ENCODE assay signal across 8 cellular contexts in the genomic region with DNA sequence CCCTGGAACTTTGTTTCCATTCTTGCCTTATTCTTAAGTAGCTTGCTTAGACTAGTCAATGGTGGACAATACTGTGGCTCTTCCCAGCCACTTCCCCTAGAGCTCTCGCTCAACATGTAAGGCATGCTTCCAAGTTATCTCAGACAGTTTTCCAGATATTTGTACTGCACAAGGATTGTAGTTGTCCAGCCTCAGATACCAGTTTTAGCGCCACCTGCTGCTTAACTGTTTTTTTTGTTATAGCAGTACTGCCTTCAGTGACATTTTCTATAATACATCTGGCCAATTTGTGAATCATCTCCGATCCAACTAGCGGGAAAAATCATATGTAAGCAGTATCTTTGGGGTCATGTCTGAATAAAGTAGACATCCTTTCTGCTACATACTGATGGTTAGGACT.
DNase-seq lines count a peak whose midpoint lies in the region; ATAC-seq, FAIRE-seq and TF ChIP-seq lines count a peak whose summit lies in the region.

No MANE protein-coding gene starts in this region.

- TF ChIP-seq POLR2A in endothelial cell of umbilical vein (IDR thresholded peaks at IDR 0.05; ENCODE audit: low read depth, low read length), result no peak

- H3K9ac ChIP-seq in endothelial cell of umbilical vein (replicated peaks; ENCODE audit: extremely low read depth, insufficient read depth, low read length), result no peak overlapping the region

- H3K27ac ChIP-seq in endothelial cell of umbilical vein (ENCODE audit: insufficient read depth, low read depth, low read length) (no peak overlapping the region), pancreas (no peak overlapping the region)

- H3K36me3 ChIP-seq in endothelial cell of umbilical vein (ENCODE audit: control insufficient read depth in 2 of 2, extremely low read depth in 1 of 2, insufficient read depth in 2 of 2, low read length in 2 of 2) (no peaks in the 10 kb centered on the region), pancreas (no peaks in the 10 kb centered on the region)

- H3K4me3 ChIP-seq in endothelial cell of umbilical vein (replicated peaks in 1 of 3; ENCODE audit: insufficient read depth in 1 of 3, low read depth in 1 of 3, low read length in 3 of 3), result no peak overlapping the region
- H3K4me3 ChIP-seq in pancreas, result no peak overlapping the region

- no peaks in the 10 kb centered on the region for H3K4me1 ChIP-seq in endothelial cell of umbilical vein (ENCODE audit: control insufficient read depth, extremely low read depth, insufficient read depth, low read length)
- no peaks in the 10 kb centered on the region for H3K4me1 ChIP-seq in pancreas

- FAIRE-seq in endothelial cell of umbilical vein (lab: Jason Lieb, UNC), result peak; percentile 85
- FAIRE-seq in pancreas (lab: Jason Lieb, UNC), result no peak

- peak; percentile 7 for DNase-seq in Ammon's horn (ENCODE audit: low spot score)
- peak; percentile 59 for DNase-seq in NCI-H1694 (lab: John Stamatoyannopoulos, UW)
- DNase-seq in endothelial cell of umbilical vein (ENCODE audit: low read depth, low spot score), result peak; percentile 67
- DNase-seq in pancreas, result peak in 3 of 6 donors; percentile 10 to 26 (median 26)
- no peak for DNase-seq in central memory CD4-positive, alpha-beta T cell

- no peak overlapping the region for H3K4me2 ChIP-seq in endothelial cell of umbilical vein (ENCODE audit: insufficient read depth, low read length)

- intact Hi-C loops in endothelial cell of umbilical vein (cut with micrococcal nuclease), result loop anchor here (1.0 to 10.0 kb wide), 6 partner anchors 94 to 736 kb away; a partner anchor contains a TSS
- intact Hi-C loops in pancreas (cut with DNase I), result no loop called here

- H4K20me1 ChIP-seq in endothelial cell of umbilical vein (replicated peaks; ENCODE audit: control insufficient read depth, extremely low read depth, insufficient read depth, low read length), result no peaks in the 10 kb centered on the region

- no peaks in the 10 kb centered on the region for H3K27me3 ChIP-seq in endothelial cell of umbilical vein (ENCODE audit: control insufficient read depth in 2 of 2, insufficient read depth in 2 of 2, low read length in 2 of 2)
- no peaks in the 10 kb centered on the region for H3K27me3 ChIP-seq in pancreas

- dilution Hi-C loops in endothelial cell of umbilical vein (cut with MboI; ENCODE audit: extremely low pct_ligation_motif_present, low sequenced_read_pairs), result no loop called here

- H2AFZ ChIP-seq in endothelial cell of umbilical vein (ENCODE audit: low read depth, low read length), result peak overlapping the region; percentile 59

- POLR2A ChIA-PET in endothelial cell of umbilical vein (lab: Charles Lee), result no interaction called here

- H3K9me1 ChIP-seq in endothelial cell of umbilical vein (replicated peaks; ENCODE audit: control insufficient read depth, extremely low read depth, insufficient read depth, low read length), result no peaks in the 10 kb centered on the region

- peak; percentile 59 for ATAC-seq in GM18511 (IDR thresholded peaks at IDR 0.05; ENCODE audit: unreplicated experiment)
- peak; percentile 68 to 78 (median 73) for ATAC-seq in pancreas
- ATAC-seq in HG03045 (IDR thresholded peaks at IDR 0.05; ENCODE audit: unreplicated experiment), result no peak
- no peak for ATAC-seq in HG03097 (IDR thresholded peaks at IDR 0.05; ENCODE audit: low FRiP score, unreplicated experiment)

- WGBS in pancreas, 2 donors, result 20 to 23% methylated on average over 4 of the region's 4 CpGs

- CTCF ChIA-PET in endothelial cell of umbilical vein (lab: Charles Lee), result interaction anchor here (0.6 to 5.1 kb wide), 19 partner anchors 9 to 736 kb away, joined by 3 to 94 read pairs (median 3); no protein-coding TSS in a partner anchor

- no TSS peak for BruUV-seq in endothelial cell of umbilical vein (replicated peaks; lab: Mats Ljungman, UMichigan)

- H3K79me2 ChIP-seq in endothelial cell of umbilical vein (ENCODE audit: control insufficient read depth, insufficient read depth, low read length), result no peaks in the 10 kb centered on the region

- H3K9me3 ChIP-seq in endothelial cell of umbilical vein (replicated peaks; ENCODE audit: control insufficient read depth, insufficient read depth, low read length), result no peaks in the 10 kb centered on the region
- H3K9me3 ChIP-seq in pancreas, result no peaks in the 10 kb centered on the region

- TF ChIP-seq CTCF in endothelial cell of umbilical vein (IDR thresholded peaks at IDR 0.05; ENCODE audit: extremely low read depth in 1 of 2, insufficient read depth in 1 of 2, low read depth in 1 of 2, low read length in 2 of 2) (peak; percentile 42 to 47), pancreas (IDR thresholded peaks at IDR 0.05) (peak in 2 of 4 donors; percentile 21 to 23)

TF ChIP-seq in endothelial cell of umbilical vein, 7 proteins besides CTCF, POLR2A, EP300 and RAD21:
- TF ChIP-seq, protein P1, sequence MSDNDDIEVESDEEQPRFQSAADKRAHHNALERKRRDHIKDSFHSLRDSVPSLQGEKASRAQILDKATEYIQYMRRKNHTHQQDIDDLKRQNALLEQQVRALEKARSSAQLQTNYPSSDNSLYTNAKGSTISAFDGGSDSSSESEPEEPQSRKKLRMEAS (IDR thresholded peaks at IDR 0.05; ENCODE audit: insufficient read depth, insufficient read length), result no peak
- TF ChIP-seq JUN (IDR thresholded peaks at IDR 0.05; ENCODE audit: borderline replicate concordance, insufficient read depth, insufficient read length, low read depth), result no peak
- no peak for TF ChIP-seq POLR2AphosphoS5 (IDR thresholded peaks at IDR 0.05; ENCODE audit: insufficient read depth, low read depth, low read length)
- TF ChIP-seq EZH2 (IDR thresholded peaks at IDR 0.05; ENCODE audit: borderline replicate concordance, low read depth, low read length, severe bottlenecking), result no peak
- no peak for TF ChIP-seq MYC (IDR thresholded peaks at IDR 0.05; ENCODE audit: low read depth, low read length)
- no peak for TF ChIP-seq GATA2 (IDR thresholded peaks at IDR 0.05; ENCODE audit: insufficient read depth, insufficient read length, low read depth, low read length)
- TF ChIP-seq FOS (IDR thresholded peaks at IDR 0.05; ENCODE audit: borderline replicate concordance, insufficient read depth, low read length), result no peak

Comparison
In these comparisons a context has a peak if more than half of its experiments do, and no peak if none do; other contexts are left out.
1. ATAC-seq: peak in GM18511 (single experiment) and pancreas (4 of 4); none in HG03045 (single experiment) and HG03097 (single experiment).